10 cellular contexts compared by ENCODE assay signal in genomic region chr16:19980866-19981265, GRCh38.
DNase-seq lines count a peak whose midpoint lies in the region; ATAC-seq, FAIRE-seq and TF ChIP-seq lines count a peak whose summit lies in the region.
"Had no signal": no experiment of that assay in that cellular context is flagged by ENCODE, and none has a peak within 500 bp of the region (broad histone marks: within the 10 kb centered on the region; RNA-seq: fewer than 3 reads in every experiment).

No MANE protein-coding gene starts in this region.

- H3K4me1 ChIP-seq in cardiac muscle cell (ENCODE audit: low read depth): no peaks in the 10 kb centered on the region
- no peaks in the 10 kb centered on the region for H3K4me1 ChIP-seq in right cardiac atrium (ENCODE audit: control insufficient read depth, insufficient read depth, low read length)
- H3K4me1 ChIP-seq in PC-3 (ENCODE audit: insufficient read depth, low read length): no peaks in the 10 kb centered on the region
- H3K4me1 ChIP-seq in foreskin keratinocyte: no peaks in the 10 kb centered on the region

- CTCF ChIA-PET in PC-3 (lab: Charles Lee): no interaction called here

- H3K27ac ChIP-seq in cardiac muscle cell (no peak overlapping the region), right cardiac atrium (ENCODE audit: low read length) (no peak overlapping the region), PC-3 (ENCODE audit: low read length) (no peak overlapping the region), foreskin keratinocyte (no peak overlapping the region)
- H3K27ac ChIP-seq: neutrophil had no signal

- no peak overlapping the region for H3K4me2 ChIP-seq in PC-3 (ENCODE audit: low read length)

- FAIRE-seq in RCC 7860 (lab: Jason Lieb, UNC): no peak

- no TSS peak for BruUV-seq in PC-3 (replicated peaks; lab: Mats Ljungman, UMichigan)

- ATAC-seq in right cardiac atrium (no peak), PC-3 (no peak), foreskin keratinocyte (no peak)

- H3K4me3 ChIP-seq in cardiac muscle cell (no peak overlapping the region), right cardiac atrium (ENCODE audit: low read length) (no peak overlapping the region), PC-3 (ENCODE audit: low read length) (no peak overlapping the region)

- intact Hi-C loops in right cardiac atrium (cut with DNase I): no loop called here
- intact Hi-C loops in PC-3 (cut with micrococcal nuclease): no loop called here

- no peaks in the 10 kb centered on the region for H4K20me1 ChIP-seq in PC-3 (ENCODE audit: low read length)

- peak; percentile 34 for TF ChIP-seq CTCF in cardiac muscle cell (IDR thresholded peaks at IDR 0.05; ENCODE audit: low read depth, low read length)
- TF ChIP-seq CTCF in PC-3 (conservative IDR thresholded peaks at IDR 0.05; ENCODE audit: low read depth, low read length): peak; percentile 62
- peak; percentile 25 for TF ChIP-seq CTCF in foreskin keratinocyte (conservative IDR thresholded peaks at IDR 0.05)

- H3K9me3 ChIP-seq in cardiac muscle cell (ENCODE audit: low read depth) (no peaks in the 10 kb centered on the region), right cardiac atrium (ENCODE audit: control insufficient read depth, low read length) (no peaks in the 10 kb centered on the region), PC-3 (ENCODE audit: low read length) (no peaks in the 10 kb centered on the region)
- H3K9me3 ChIP-seq: neutrophil had no signal

- H3K27me3 ChIP-seq in cardiac muscle cell (no peaks in the 10 kb centered on the region), right cardiac atrium (ENCODE audit: control insufficient read depth, insufficient read depth) (peaks cover 3% of the 10 kb centered on the region), PC-3 (ENCODE audit: low read length) (no peaks in the 10 kb centered on the region), foreskin keratinocyte (no peaks in the 10 kb centered on the region)
- H3K27me3 ChIP-seq: neutrophil had no signal

- H3K9ac ChIP-seq in PC-3 (ENCODE audit: low read length): no peak overlapping the region

- H3K9me2 ChIP-seq in PC-3 (replicated peaks; ENCODE audit: low read length): no peaks in the 10 kb centered on the region

- no peaks in the 10 kb centered on the region for H3K79me2 ChIP-seq in PC-3 (ENCODE audit: low read length)

- POLR2A ChIA-PET in PC-3 (lab: Charles Lee; ENCODE audit: unreplicated experiment): no interaction called here

- DNase-seq in cardiac muscle cell (ENCODE audit: low read depth in 1 of 2, low spot score in 1 of 2): peak; percentile 7 to 25
- DNase-seq in right cardiac atrium: no peak
- DNase-seq in PC-3: peak; percentile 15
- no peak for DNase-seq in foreskin keratinocyte
- no peak for DNase-seq in T-helper 1 cell
- no peak for DNase-seq in C1 segment of cervical spinal cord (lab: John Stamatoyannopoulos, UW)
- DNase-seq in NCI-H187 treated with DMSO at 0.1 percent for 48 hours (lab: John Stamatoyannopoulos, UW): no peak
- DNase-seq in RCC 7860 (ENCODE audit: low spot score): no peak
- DNase-seq: foreskin melanocyte had no signal

- H3K36me3 ChIP-seq in cardiac muscle cell: no peaks in the 10 kb centered on the region
- H3K36me3 ChIP-seq in PC-3 (ENCODE audit: low read depth, low read length): no peaks in the 10 kb centered on the region
- H3K36me3 ChIP-seq: neutrophil had no signal

- 9% methylated on average over 3 of the region's 3 CpGs for WGBS in right cardiac atrium

- no peaks in the 10 kb centered on the region for H3F3A ChIP-seq in PC-3 (ENCODE audit: low read length, unreplicated experiment)

- no peak overlapping the region for H2AFZ ChIP-seq in PC-3 (ENCODE audit: low read length)

Comparison
In these comparisons a context has a peak if more than half of its experiments do, and no peak if none do; other contexts are left out.
1. DNase-seq: peak in cardiac muscle cell (2 of 2) and PC-3 (single experiment); none in right cardiac atrium (0 of 3), foreskin keratinocyte (0 of 2), T-helper 1 cell (0 of 5), C1 segment of cervical spinal cord (0 of 14), NCI-H187 treated with DMSO at 0.1 percent for 48 hours (single experiment) and RCC 7860 (single experiment).
2. Peak in every context shown above with its lines, with median percentiles within 50 percentile points of each other: CTCF ChIP-seq.